ENCODE assay signal across 8 cellular contexts in the genomic region with DNA sequence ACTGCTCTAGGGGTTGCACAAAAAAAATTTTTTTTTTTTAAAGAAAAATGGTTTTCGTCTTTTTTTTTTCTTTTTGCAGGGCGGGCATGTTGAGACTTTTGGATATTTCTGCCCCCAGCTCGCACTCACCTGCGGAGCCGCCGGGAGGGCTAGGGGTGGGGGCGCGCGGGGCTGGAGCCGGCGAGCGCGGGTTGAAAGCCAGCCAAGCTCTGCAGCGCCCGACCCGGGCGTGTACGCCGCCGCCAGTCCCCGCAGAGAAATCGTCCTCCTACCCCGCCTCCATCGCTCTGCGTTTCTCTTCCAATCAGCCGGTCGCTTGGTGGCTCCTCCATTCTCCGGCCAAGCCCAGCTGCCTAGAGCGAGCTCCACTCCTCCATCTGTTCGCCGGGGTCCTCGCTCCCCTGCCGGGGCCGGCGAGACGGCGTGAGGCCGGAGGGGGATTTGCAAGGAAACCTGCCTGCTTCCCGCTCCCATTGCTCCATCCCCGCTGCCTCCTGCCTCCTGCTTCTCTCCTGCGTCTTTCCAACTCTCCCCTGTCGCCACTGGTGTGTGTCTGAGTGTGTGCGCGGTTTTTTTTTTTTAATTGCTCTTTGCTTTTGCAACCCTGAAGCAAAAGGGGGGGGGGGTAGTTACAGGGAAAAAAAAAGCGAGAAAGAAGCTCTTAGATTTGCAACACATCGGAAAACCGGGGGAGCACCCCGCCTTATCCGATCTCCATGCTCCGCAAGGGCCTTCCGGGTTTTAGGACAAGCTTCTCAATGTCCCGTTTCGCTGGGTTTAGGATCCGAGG. TPM values are rescaled to one million over a fixed set of nuclear protein-coding genes. Genes with fewer than 3 reads are reported as not detected.
DNase-seq lines count a peak whose midpoint lies in the region; ATAC-seq and TF ChIP-seq lines count a peak whose summit lies in the region.

No MANE protein-coding gene starts in this region.

- H3K9ac ChIP-seq in ES-I3 (ENCODE audit: low read depth, low read length) (peak overlapping the region; percentile 87), neuronal stem cell (ENCODE audit: low read depth, low read length, poor library complexity) (peak overlapping the region; percentile 83)

- peak overlapping the region; percentile 59 for H3K4me3 ChIP-seq in NB4 (ENCODE audit: low read depth, low read length)
- H3K4me3 ChIP-seq in neuronal stem cell (ENCODE audit: low read length in 2 of 2): peak overlapping the region; percentile 94 to 98
- H3K4me3 ChIP-seq in urinary bladder (ENCODE audit: low read depth, low read length): peak overlapping the region; percentile 95

- H4K91ac ChIP-seq in neuronal stem cell (ENCODE audit: low read depth, low read length, poor library complexity): no peak overlapping the region

- peak overlapping the region; percentile 93 for H3K4me2 ChIP-seq in neuronal stem cell (ENCODE audit: insufficient read depth, low read length, poor library complexity, severe bottlenecking)

- H3K9me3 Mint-ChIP-seq in activated naive CD4-positive, alpha-beta T cell treated with anti-CD3 and anti-CD28 coated beads, Interleukin-2, amount 50 U/mL, for 72 hours: no peaks in the 10 kb centered on the region

- H3K4me1 ChIP-seq in ES-I3 (ENCODE audit: insufficient read depth, low read length) (peaks cover 14% of the 10 kb centered on the region), neuronal stem cell (ENCODE audit: control insufficient read depth in 2 of 2, insufficient read depth in 1 of 2, low read depth in 1 of 2, low read length in 2 of 2) (peaks cover 10 to 13% of the 10 kb centered on the region in 2 donors), urinary bladder (ENCODE audit: insufficient read depth) (no peaks in the 10 kb centered on the region)

- H3K79me1 ChIP-seq in neuronal stem cell (ENCODE audit: low read depth, low read length): peaks cover 12% of the 10 kb centered on the region

- peak overlapping the region; percentile 96 for H2AK5ac ChIP-seq in neuronal stem cell (ENCODE audit: low read depth, low read length)

- DNase-seq in NB4 (ENCODE audit: low read depth) (peak; percentile 87), SK-MEL-5 (ENCODE audit: low read depth, low spot score) (peak; percentile 67), glomerular visceral epithelial cell (ENCODE audit: extremely low spot score) (peak; percentile 74), neuronal stem cell (ENCODE audit: low spot score) (peak; percentile 76)
- DNase-seq in activated naive CD4-positive, alpha-beta T cell treated with anti-CD3 and anti-CD28 coated beads, Interleukin-2, amount 50 U/mL, for 72 hours (ENCODE audit: low spot score in 2 of 2): peak; percentile 66 to 68

- peak overlapping the region; percentile 96 for H3K23ac ChIP-seq in neuronal stem cell (ENCODE audit: low read depth, low read length, poor library complexity)

- H3K27ac ChIP-seq in neuronal stem cell (replicated peaks; ENCODE audit: low read length) (peak overlapping the region; percentile 65), urinary bladder (ENCODE audit: low read depth) (peak overlapping the region; percentile 98)

- peak overlapping the region; percentile 78 for H3K18ac ChIP-seq in neuronal stem cell (ENCODE audit: low read length)

- no peak overlapping the region for H4K8ac ChIP-seq in neuronal stem cell (ENCODE audit: low read depth, low read length)

- H2BK12ac ChIP-seq in neuronal stem cell (ENCODE audit: low read length): peak overlapping the region; percentile 30

- H2BK5ac ChIP-seq in neuronal stem cell (ENCODE audit: low read length): peak overlapping the region; percentile 13

- peaks cover 16 to 17% of the 10 kb centered on the region in 2 donors for H3K36me3 Mint-ChIP-seq in activated naive CD4-positive, alpha-beta T cell treated with anti-CD3 and anti-CD28 coated beads, Interleukin-2, amount 50 U/mL, for 72 hours

- ATAC-seq in activated naive CD4-positive, alpha-beta T cell treated with anti-CD3 and anti-CD28 coated beads, Interleukin-2, amount 50 U/mL, for 72 hours: peak; percentile 38 to 49
- ATAC-seq in HG02884 (IDR thresholded peaks at IDR 0.05; ENCODE audit: unreplicated experiment): no peak

- H3K9me3 ChIP-seq in ES-I3 (ENCODE audit: control insufficient read depth, insufficient read depth, low read length): no peaks in the 10 kb centered on the region
- no peaks in the 10 kb centered on the region for H3K9me3 ChIP-seq in neuronal stem cell (replicated peaks in 1 of 2; ENCODE audit: control insufficient read depth in 2 of 2, insufficient read depth in 1 of 2, low read depth in 1 of 2, low read length in 2 of 2)

- 0 out of 2 replicates have a peak, but pooled peaks cover 2% of the 10 kb centered on the region for H3K36me3 ChIP-seq in ES-I3 (ENCODE audit: insufficient read depth, low read length)
- peaks cover 7 to 15% of the 10 kb centered on the region in 2 donors for H3K36me3 ChIP-seq in neuronal stem cell (replicated peaks in 1 of 2; ENCODE audit: control insufficient read depth in 2 of 2, insufficient read depth in 2 of 2, low read length in 2 of 2)
- H3K36me3 ChIP-seq in urinary bladder (ENCODE audit: insufficient read depth): no peaks in the 10 kb centered on the region

- peak overlapping the region; percentile 85 to 92 for H3K27ac Mint-ChIP-seq in activated naive CD4-positive, alpha-beta T cell treated with anti-CD3 and anti-CD28 coated beads, Interleukin-2, amount 50 U/mL, for 72 hours

- H2BK120ac ChIP-seq in neuronal stem cell (ENCODE audit: low read depth, low read length): no peak overlapping the region

- H3K4ac ChIP-seq in neuronal stem cell (ENCODE audit: low read length): no peak overlapping the region

- WGBS in neuronal stem cell (ENCODE audit: extremely low coverage in 2 of 2, insufficient read length in 2 of 2, insufficient replicate concordance in 1 of 2), 2 donors: no CpG with 5 or more reads among the region's 54 CpGs
- under 1% methylated on average over 54 of the region's 54 CpGs for WGBS in urinary bladder

- H2BK15ac ChIP-seq in neuronal stem cell (ENCODE audit: low read length): no peak overlapping the region

- no peak for TF ChIP-seq CTCF in NB4 (IDR thresholded peaks at IDR 0.05; ENCODE audit: low read depth, low read length)

- in situ Hi-C loops in SK-MEL-5 (cut with HindIII; ENCODE audit: low pct_unique_long_range_greater_than_20kb, low sequenced_read_pairs): no loop called here

- no peaks in the 10 kb centered on the region for H3K27me3 ChIP-seq in neuronal stem cell (ENCODE audit: control insufficient read depth in 3 of 3, insufficient read depth in 3 of 3, low read depth in 1 of 3, low read length in 3 of 3)

- peak overlapping the region; percentile 77 for H2AFZ ChIP-seq in neuronal stem cell (ENCODE audit: low read length)

- H3K14ac ChIP-seq in neuronal stem cell (ENCODE audit: low read length): peak overlapping the region; percentile 89

- peak; percentile 30 for TF ChIP-seq POLR2A in NB4 (IDR thresholded peaks at IDR 0.05; ENCODE audit: extremely low read depth, insufficient read length)

RNA-seq across cellular contexts. Expression of a gene that starts 1.8 kb away (rescaled TPM):
- 52.9 and 59.1 TPM in 2 replicates for total RNA-seq in SK-MEL-5 (2014; rRNA removed; shearing (Covaris generic))
- 63.3 and 77.7 TPM in 2 replicates for polyA plus RNA-seq in SK-MEL-5 (2015; cell fraction: cytosol; rRNA removed)
- polyA plus RNA-seq in SK-MEL-5 (2015; cell fraction: nucleus; rRNA removed): 86.8 and 88.6 TPM in 2 replicates
- 100 to 1,000 TPM; 112 to 134 TPM for total RNA-seq in activated naive CD4-positive, alpha-beta T cell treated with anti-CD3 and anti-CD28 coated beads, Interleukin-2, amount 50 U/mL, for 72 hours
- 26.7 TPM for polyA plus RNA-seq in neuronal stem cell (2013, experiment 1 of 2)
- polyA plus RNA-seq in neuronal stem cell (2013, experiment 2 of 2): 27.4 TPM
- 54.4 TPM for total RNA-seq in urinary bladder
- polyA plus RNA-seq in urinary bladder: 76.9 TPM

RNA-seq across cellular contexts. Expression of a gene that starts 21.6 kb away (rescaled TPM):
- 28.8 and 29.9 TPM in 2 replicates for total RNA-seq in SK-MEL-5 (2014; rRNA removed; shearing (Covaris generic))
- polyA plus RNA-seq in SK-MEL-5 (2015; cell fraction: cytosol; rRNA removed): 46.8 and 55.0 TPM in 2 replicates
- polyA plus RNA-seq in SK-MEL-5 (2015; cell fraction: nucleus; rRNA removed): 101 and 120 TPM in 2 replicates
- total RNA-seq in activated naive CD4-positive, alpha-beta T cell treated with anti-CD3 and anti-CD28 coated beads, Interleukin-2, amount 50 U/mL, for 72 hours: 10 to 100 TPM; 81.1 to 94.4 TPM
- 45.0 TPM for polyA plus RNA-seq in neuronal stem cell (2013, experiment 1 of 2)
- polyA plus RNA-seq in neuronal stem cell (2013, experiment 2 of 2): 44.5 TPM
- 20.0 TPM for total RNA-seq in urinary bladder
- polyA plus RNA-seq in urinary bladder: 47.4 TPM

RNA-seq across cellular contexts. Expression of a gene that starts 34.5 kb away (rescaled TPM):
- total RNA-seq in SK-MEL-5 (2014; rRNA removed; shearing (Covaris generic)): 25.7 and 27.0 TPM in 2 replicates
- 33.8 and 36.9 TPM in 2 replicates for polyA plus RNA-seq in SK-MEL-5 (2015; cell fraction: cytosol; rRNA removed)
- polyA plus RNA-seq in SK-MEL-5 (2015; cell fraction: nucleus; rRNA removed): 123 and 129 TPM in 2 replicates
- 10 to 100 TPM; 27.4 to 50.4 TPM for total RNA-seq in activated naive CD4-positive, alpha-beta T cell treated with anti-CD3 and anti-CD28 coated beads, Interleukin-2, amount 50 U/mL, for 72 hours
- 22.0 TPM for polyA plus RNA-seq in neuronal stem cell (2013, experiment 1 of 2)
- 22.0 TPM for polyA plus RNA-seq in neuronal stem cell (2013, experiment 2 of 2)
- total RNA-seq in urinary bladder: 20.2 TPM
- polyA plus RNA-seq in urinary bladder: 48.7 TPM

RNA-seq across cellular contexts. Expression of a gene that starts 46.7 kb away (rescaled TPM):
- total RNA-seq in SK-MEL-5 (2014; rRNA removed; shearing (Covaris generic)): 0.05 TPM in 1 of 2 replicates, not detected in the other
- polyA plus RNA-seq in SK-MEL-5 (2015; cell fraction: cytosol; rRNA removed): not detected in 2 replicates
- polyA plus RNA-seq in SK-MEL-5 (2015; cell fraction: nucleus; rRNA removed): not detected in 2 replicates
- not detected for total RNA-seq in activated naive CD4-positive, alpha-beta T cell treated with anti-CD3 and anti-CD28 coated beads, Interleukin-2, amount 50 U/mL, for 72 hours
- polyA plus RNA-seq in neuronal stem cell (2013, experiment 1 of 2): 0.03 TPM
- not detected for polyA plus RNA-seq in neuronal stem cell (2013, experiment 2 of 2)
- total RNA-seq in urinary bladder: 6.7 TPM
- not detected for polyA plus RNA-seq in urinary bladder

RNA-seq across cellular contexts. Expression of a gene that starts 50.8 kb away (rescaled TPM):
- not detected in 2 replicates for total RNA-seq in SK-MEL-5 (2014; rRNA removed; shearing (Covaris generic))
- not detected in 2 replicates for polyA plus RNA-seq in SK-MEL-5 (2015; cell fraction: cytosol; rRNA removed)
- polyA plus RNA-seq in SK-MEL-5 (2015; cell fraction: nucleus; rRNA removed): 0.64 TPM in 1 of 2 replicates, not detected in the other
- under 1 TPM; 0.39 to 0.52 TPM for total RNA-seq in activated naive CD4-positive, alpha-beta T cell treated with anti-CD3 and anti-CD28 coated beads, Interleukin-2, amount 50 U/mL, for 72 hours
- 0.13 TPM for polyA plus RNA-seq in neuronal stem cell (2013, experiment 1 of 2)
- 0.07 TPM for polyA plus RNA-seq in neuronal stem cell (2013, experiment 2 of 2)
- 0.69 TPM for total RNA-seq in urinary bladder
- 1.2 TPM for polyA plus RNA-seq in urinary bladder
